Comparison of ENCODE assay signal across 22 cellular contexts in the genomic region with DNA sequence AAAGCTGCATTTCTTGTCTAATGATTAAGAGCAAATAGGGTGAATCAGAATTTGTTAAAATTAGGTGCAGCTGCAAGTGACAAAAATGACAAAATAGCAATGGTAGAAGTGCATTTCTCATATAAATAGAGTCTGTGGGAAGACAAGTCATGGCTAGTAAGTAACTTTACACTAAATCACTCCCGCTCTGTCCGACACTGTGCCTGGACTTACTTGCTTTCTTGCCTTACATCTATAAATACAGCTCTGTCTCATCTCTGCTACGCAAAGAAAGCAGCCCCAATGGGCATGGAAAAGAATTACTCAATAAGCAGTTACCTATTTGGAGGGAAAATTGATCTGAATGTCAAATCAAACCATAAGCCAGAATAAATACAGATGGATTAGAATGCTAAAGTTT.
"Had no signal": no experiment of that assay in that cellular context is flagged by ENCODE, and none has a peak within 500 bp of the region (broad histone marks: within the 10 kb centered on the region; RNA-seq: fewer than 3 reads in every experiment).

No MANE protein-coding gene starts in this region.

- H3K36me3 ChIP-seq: pancreas, suprapubic skin, tibial artery, upper lobe of right lung, vagina had no signal

- ATAC-seq: effector memory CD8-positive, alpha-beta T cell; left cardiac atrium; left ventricle myocardium superior; natural killer cell treated with Interleukin-12 subunit alpha and Interleukin-12 subunit beta and Interleukin-15 and Interleukin-18, amount 100 ng/mL, for 72 hours; pancreas; right cardiac atrium; stimulated activated naive CD8-positive, alpha-beta T cell treated with anti-CD3 and anti-CD28 coated beads, Interleukin-15, Interleukin-2, amounts not matched to agents 100 U/mL and 50 U/mL, for 24 hours; upper lobe of right lung had no signal

- H3K79me2 ChIP-seq: hepatocyte had no signal

- H3K4me2 ChIP-seq: hepatocyte, smooth muscle cell had no signal

- H3K9me3 ChIP-seq: pancreas, suprapubic skin, tibial artery, upper lobe of right lung, vagina had no signal

- DNase-seq: effector memory CD8-positive, alpha-beta T cell; erythroblast; foreskin melanocyte; head of caudate nucleus; kidney; left cardiac atrium; left ventricle myocardium superior; mesenchymal stem cell; midbrain; occipital lobe; pancreas; right cardiac atrium; stimulated activated CD4-positive, alpha-beta T cell treated with anti-CD3 and anti-CD28 coated beads, Interleukin-2, amount 100 ng/mL, for 48 hours; stimulated activated naive CD8-positive, alpha-beta T cell treated with anti-CD3 and anti-CD28 coated beads, Interleukin-15, Interleukin-2, amounts not matched to agents 100 U/mL and 50 U/mL, for 24 hours; tibial artery; upper lobe of right lung had no signal

- FAIRE-seq: kidney, pancreas had no signal

- H3K4me3 ChIP-seq: hepatocyte, lung, pancreas, smooth muscle cell, suprapubic skin, tibial artery, upper lobe of right lung, vagina had no signal

- H2AFZ ChIP-seq: hepatocyte had no signal

- H3K27me3 ChIP-seq: hepatocyte, pancreas, suprapubic skin, tibial artery, upper lobe of right lung, vagina had no signal

- H3K27ac ChIP-seq: hepatocyte, pancreas, suprapubic skin, tibial artery, upper lobe of right lung, vagina had no signal

- H3K4me1 ChIP-seq: suprapubic skin, upper lobe of right lung, vagina had no signal
